Comparison of ENCODE assay signal across 1 cellular context in the genomic region with DNA sequence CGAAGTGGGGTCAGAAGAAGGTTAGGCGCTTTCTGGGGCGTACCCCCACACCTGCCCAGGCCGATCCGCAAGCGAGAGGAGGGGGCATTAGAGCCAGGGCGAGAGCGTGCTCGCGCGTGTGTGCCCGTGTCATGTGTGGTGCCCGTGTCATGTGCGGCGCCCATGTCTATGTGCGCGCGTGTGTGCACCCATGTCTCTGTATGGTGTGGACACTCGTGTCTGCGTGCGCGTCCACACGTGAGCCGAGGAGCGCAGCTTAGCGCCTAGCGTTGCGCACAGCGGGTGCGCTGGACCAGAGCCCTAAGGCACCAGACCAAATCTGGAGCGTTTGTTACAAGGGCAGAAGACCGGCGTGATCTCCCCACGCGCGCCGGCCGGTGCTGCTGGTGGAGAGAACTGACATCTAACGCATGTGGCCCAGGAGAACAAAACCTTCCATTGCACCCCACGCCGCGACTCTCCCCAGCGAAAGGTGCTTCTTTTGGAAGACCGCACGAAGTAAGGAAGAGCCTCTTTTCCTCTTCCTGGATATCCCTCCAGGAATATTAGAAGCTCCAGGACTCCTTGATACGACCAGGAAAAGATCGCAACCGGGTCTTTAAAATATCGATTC.
TF ChIP-seq lines count a peak whose summit lies in the region.

No MANE protein-coding gene starts in this region.

TF ChIP-seq in GM12878, 131 proteins besides CTCF, POLR2A, EP300 and RAD21 (continued from another document):
- TF ChIP-seq BACH1 (IDR thresholded peaks at IDR 0.05; ENCODE audit: borderline replicate concordance): peak; percentile 79; the same call in 1 of the 2 replicates
- TF ChIP-seq MYC (IDR thresholded peaks at IDR 0.05; ENCODE audit: insufficient read depth, insufficient read length, insufficient replicate concordance, low read length, severe bottlenecking): peak; percentile 30
- TF ChIP-seq, protein P1, sequence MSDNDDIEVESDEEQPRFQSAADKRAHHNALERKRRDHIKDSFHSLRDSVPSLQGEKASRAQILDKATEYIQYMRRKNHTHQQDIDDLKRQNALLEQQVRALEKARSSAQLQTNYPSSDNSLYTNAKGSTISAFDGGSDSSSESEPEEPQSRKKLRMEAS (IDR thresholded peaks at IDR 0.05; ENCODE audit: low read depth, low read length): 0 out of 2 replicates have a peak, but pooled peaks have one; percentile 47
- no peak for TF ChIP-seq EED (IDR thresholded peaks at IDR 0.05; ENCODE audit: low read depth)
- TF ChIP-seq, protein P2, sequence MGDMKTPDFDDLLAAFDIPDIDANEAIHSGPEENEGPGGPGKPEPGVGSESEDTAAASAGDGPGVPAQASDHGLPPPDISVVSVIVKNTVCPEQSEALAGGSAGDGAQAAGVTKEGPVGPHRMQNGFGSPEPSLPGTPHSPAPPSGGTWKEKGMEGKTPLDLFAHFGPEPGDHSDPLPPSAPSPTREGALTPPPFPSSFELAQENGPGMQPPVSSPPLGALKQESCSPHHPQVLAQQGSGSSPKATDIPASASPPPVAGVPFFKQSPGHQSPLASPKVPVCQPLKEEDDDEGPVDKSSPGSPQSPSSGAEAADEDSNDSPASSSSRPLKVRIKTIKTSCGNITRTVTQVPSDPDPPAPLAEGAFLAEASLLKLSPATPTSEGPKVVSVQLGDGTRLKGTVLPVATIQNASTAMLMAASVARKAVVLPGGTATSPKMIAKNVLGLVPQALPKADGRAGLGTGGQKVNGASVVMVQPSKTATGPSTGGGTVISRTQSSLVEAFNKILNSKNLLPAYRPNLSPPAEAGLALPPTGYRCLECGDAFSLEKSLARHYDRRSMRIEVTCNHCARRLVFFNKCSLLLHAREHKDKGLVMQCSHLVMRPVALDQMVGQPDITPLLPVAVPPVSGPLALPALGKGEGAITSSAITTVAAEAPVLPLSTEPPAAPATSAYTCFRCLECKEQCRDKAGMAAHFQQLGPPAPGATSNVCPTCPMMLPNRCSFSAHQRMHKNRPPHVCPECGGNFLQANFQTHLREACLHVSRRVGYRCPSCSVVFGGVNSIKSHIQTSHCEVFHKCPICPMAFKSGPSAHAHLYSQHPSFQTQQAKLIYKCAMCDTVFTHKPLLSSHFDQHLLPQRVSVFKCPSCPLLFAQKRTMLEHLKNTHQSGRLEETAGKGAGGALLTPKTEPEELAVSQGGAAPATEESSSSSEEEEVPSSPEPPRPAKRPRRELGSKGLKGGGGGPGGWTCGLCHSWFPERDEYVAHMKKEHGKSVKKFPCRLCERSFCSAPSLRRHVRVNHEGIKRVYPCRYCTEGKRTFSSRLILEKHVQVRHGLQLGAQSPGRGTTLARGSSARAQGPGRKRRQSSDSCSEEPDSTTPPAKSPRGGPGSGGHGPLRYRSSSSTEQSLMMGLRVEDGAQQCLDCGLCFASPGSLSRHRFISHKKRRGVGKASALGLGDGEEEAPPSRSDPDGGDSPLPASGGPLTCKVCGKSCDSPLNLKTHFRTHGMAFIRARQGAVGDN (IDR thresholded peaks at IDR 0.05): 0 out of 2 replicates have a peak, but pooled peaks have one; percentile 16
